32 cellular contexts compared by ENCODE assay signal in genomic region chr4:187922274-187922673, GRCh38.
DNase-seq lines count a peak whose midpoint lies in the region; ATAC-seq and TF ChIP-seq lines count a peak whose summit lies in the region.
"Had no signal": no experiment of that assay in that cellular context is flagged by ENCODE, and none has a peak within 500 bp of the region (broad histone marks: within the 10 kb centered on the region; RNA-seq: fewer than 3 reads in every experiment).

No MANE protein-coding gene starts in this region.

- H3K27ac Mint-ChIP-seq in osteocyte (ENCODE audit: unreplicated experiment): peak overlapping the region; percentile 91
- H3K27ac Mint-ChIP-seq: CD4-positive, alpha-beta T cell; GM23338; H9 had no signal

- H3K4me3 ChIP-seq in AG04450 (ENCODE audit: low read depth, low read length): no peak overlapping the region
- H3K4me3 ChIP-seq: BLaER1 treated with 17β-estradiol and CSF1 and Interleukin-3, amounts not matched to agents 10 nM and 100 nM; GM12878; GM23338; SJCRH30 had no signal

- H3K9me3 ChIP-seq in AG04450 (ENCODE audit: control insufficient read depth, insufficient read depth, low read length): no peaks in the 10 kb centered on the region; the same call in 1 of the 2 replicates
- H3K9me3 ChIP-seq: BLaER1 treated with 17β-estradiol and CSF1 and Interleukin-3, amounts not matched to agents 10 nM and 100 nM; Caco-2; SJCRH30 had no signal

- no peak for ATAC-seq in HG03039 (IDR thresholded peaks at IDR 0.05; ENCODE audit: unreplicated experiment)
- ATAC-seq: GM12878, GM23338, PC-3, Right ventricle myocardium inferior had no signal

- H3K4me1 Mint-ChIP-seq in osteocyte (ENCODE audit: unreplicated experiment): peaks cover 26% of the 10 kb centered on the region
- H3K4me1 Mint-ChIP-seq: GM23338, H9 had no signal

- POLR2A ChIA-PET in AG04450 (lab: Yijun Ruan, JAX): no interaction called here

- peaks cover 6% of the 10 kb centered on the region for H3K9me3 Mint-ChIP-seq in osteocyte (ENCODE audit: unreplicated experiment)
- H3K9me3 Mint-ChIP-seq: GM23338 had no signal

- no peaks in the 10 kb centered on the region for H3K27me3 Mint-ChIP-seq in osteocyte (ENCODE audit: unreplicated experiment)
- H3K27me3 Mint-ChIP-seq: CD4-positive, alpha-beta T cell had no signal

- CTCF ChIA-PET in AG04450 (lab: Charles Lee): no interaction called here

- H3K27ac ChIP-seq in AG04450 (ENCODE audit: low read depth, low read length): no peak overlapping the region
- H3K27ac ChIP-seq: BLaER1 treated with 17β-estradiol and CSF1 and Interleukin-3, amounts not matched to agents 10 nM and 100 nM; SJCRH30 had no signal

- no peak for TF ChIP-seq CTCF in AG04450 (IDR thresholded peaks at IDR 0.05; ENCODE audit: low read depth, low read length)
- no peak for TF ChIP-seq CTCF in osteocyte (IDR thresholded peaks at IDR 0.05)

- DNase-seq in AG04450 (ENCODE audit: low read depth, low spot score) (peak; percentile 59), RPMI7951 (ENCODE audit: low read depth) (peak; percentile 24), epidermal melanocyte (ENCODE audit: insufficient read length, low spot score) (peak; percentile 63), osteocyte (ENCODE audit: extremely low spot score, unreplicated experiment) (no peak), NCI-H1930 (lab: John Stamatoyannopoulos, UW) (no peak), ecto neural progenitor cell (ENCODE audit: low spot score) (no peak), NCI-H1417 (lab: John Stamatoyannopoulos, UW) (no peak)
- DNase-seq: 8988T; Caco-2; CD4-positive, alpha-beta T cell; DMS79; EL; GDM1; H9; KG1; MM.1S; NCI-H1048; NCI-H1417 treated with DMSO at 0.1 percent for 48 hours; NCI-H1694 treated with DMSO at 0.1 percent for 48 hours; NCI-H2081 treated with DMSO at 0.1 percent for 48 hours; NCI-H2171 treated with DMSO at 0.1 percent for 48 hours; NCI-H446; NCI-H524 treated with DMSO at 0.1 percent for 48 hours; NCI-H774; NK-92 treated with Interleukin-12 subunit alpha and Interleukin-12 subunit beta, amount 100 ng/mL, for 24 hours; PC-3; SJCRH30 had no signal

- peaks cover 4% of the 10 kb centered on the region for H3K36me3 Mint-ChIP-seq in osteocyte (ENCODE audit: unreplicated experiment)

- no peak overlapping the region for H3K4me3 Mint-ChIP-seq in osteocyte (ENCODE audit: unreplicated experiment)
- H3K4me3 Mint-ChIP-seq: CD4-positive, alpha-beta T cell; GM23338; H9 had no signal

- H3K27me3 ChIP-seq in AG04450 (ENCODE audit: control insufficient read depth, insufficient read depth, low read length): no peaks in the 10 kb centered on the region
- H3K27me3 ChIP-seq: BLaER1 treated with 17β-estradiol and CSF1 and Interleukin-3, amounts not matched to agents 10 nM and 100 nM; SJCRH30 had no signal

Comparison
In these comparisons a context has a peak if more than half of its experiments do, and no peak if none do; other contexts are left out.
1. DNase-seq: peak in AG04450 (single experiment), RPMI7951 (single experiment) and epidermal melanocyte (single experiment); none in osteocyte (single experiment), NCI-H1930 (0 of 2), ecto neural progenitor cell (single experiment) and NCI-H1417 (0 of 3).